Comparison of ENCODE assay signal across 16 cellular contexts in genomic region chr12:13220848-13221247, GRCh38.
"Had no signal": no experiment of that assay in that cellular context is flagged by ENCODE, and none has a peak within 500 bp of the region (broad histone marks: within the 10 kb centered on the region; RNA-seq: fewer than 3 reads in every experiment).

No MANE protein-coding gene starts in this region.

- H3K27me3 ChIP-seq: brain microvascular endothelial cell, gastrocnemius medialis, heart right ventricle, pancreas had no signal

- H3K27ac ChIP-seq: gastrocnemius medialis, heart right ventricle, left ventricle myocardium inferior, pancreas had no signal

- DNase-seq: activated CD4-positive, alpha-beta T cell treated with anti-CD3 and anti-CD28 coated beads for 36 hours; activated CD8-positive, alpha-beta memory T cell treated with anti-CD3 and anti-CD28 coated beads, Interleukin-2, amount 50 U/mL, for 4 hours; activated CD8-positive, alpha-beta T cell treated with anti-CD3 and anti-CD28 coated beads for 36 hours; activated gamma-delta T cell; activated T-cell treated with anti-CD3 and anti-CD28 coated beads, Interleukin-2, amount 50 U/mL, for 48 hours; brain microvascular endothelial cell; cerebellar nuclear complex; effector memory CD4-positive, alpha-beta T cell; gastrocnemius medialis; heart right ventricle; left ventricle myocardium inferior; mucosa of descending colon; naive thymus-derived CD4-positive, alpha-beta T cell; pancreas; T-helper 2 cell had no signal

- H3K36me3 ChIP-seq: pancreas had no signal

- ATAC-seq: activated CD4-positive, alpha-beta T cell treated with anti-CD3 and anti-CD28 coated beads for 36 hours; activated CD8-positive, alpha-beta T cell treated with anti-CD3 and anti-CD28 coated beads for 36 hours; gastrocnemius medialis; mucosa of descending colon; naive thymus-derived CD4-positive, alpha-beta T cell; pancreas; stimulated activated effector memory CD8-positive, alpha-beta T cell treated with anti-CD3 and anti-CD28 coated beads, Interleukin-12 subunit alpha, Interleukin-12 subunit beta, amount 100 ng/mL, for 72 hours had no signal

- H3K9me3 ChIP-seq: gastrocnemius medialis, heart right ventricle, left ventricle myocardium inferior, mucosa of descending colon, pancreas had no signal

- H3K4me3 ChIP-seq: gastrocnemius medialis, heart right ventricle, left ventricle myocardium inferior, mucosa of descending colon, pancreas had no signal

- H3K4me1 ChIP-seq: gastrocnemius medialis, pancreas had no signal
